8 cellular contexts compared by ENCODE assay signal in genomic region chr1:53946252-53947171, GRCh38. TPM values are rescaled to one million over a fixed set of nuclear protein-coding genes. Genes with fewer than 3 reads are reported as not detected.
DNase-seq lines count a peak whose midpoint lies in the region; TF ChIP-seq lines count a peak whose summit lies in the region.

A gene with protein sequence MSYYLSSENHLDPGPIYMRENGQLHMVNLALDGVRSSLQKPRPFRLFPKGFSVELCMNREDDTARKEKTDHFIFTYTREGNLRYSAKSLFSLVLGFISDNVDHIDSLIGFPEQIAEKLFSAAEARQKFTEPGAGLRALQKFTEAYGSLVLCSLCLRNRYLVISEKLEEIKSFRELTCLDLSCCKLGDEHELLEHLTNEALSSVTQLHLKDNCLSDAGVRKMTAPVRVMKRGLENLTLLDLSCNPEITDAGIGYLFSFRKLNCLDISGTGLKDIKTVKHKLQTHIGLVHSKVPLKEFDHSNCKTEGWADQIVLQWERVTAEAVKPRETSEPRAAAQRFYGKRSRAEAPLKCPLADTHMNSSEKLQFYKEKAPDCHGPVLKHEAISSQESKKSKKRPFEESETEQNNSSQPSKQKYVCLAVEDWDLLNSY (plus strand): TSS chr1:53946350. CDS start chr1:53952000, 5,650 bp downstream.

- intact Hi-C loops in adrenal gland (cut with DNase I) (loop anchor here in 1 of 2 donors (10.0 kb wide), 1 partner anchor 52 kb away; the partner anchor contains the start of gene DIO1), spleen (cut with DNase I; ENCODE audit: low total_unique reads) (loop anchor here (5.0 kb wide), 1 partner anchor 54 kb away; the partner anchor contains the start of gene DIO1)

- H3K4me3 ChIP-seq in H7 (ENCODE audit: insufficient read depth, low read depth, low read length) (peak within 1 kb of the TSS; percentile 95), adrenal gland (peak within 1 kb of the TSS; percentile 21 to 94 (median 78)), iPS-18c (ENCODE audit: insufficient read depth, low read depth, low read length) (peak within 1 kb of the TSS; percentile 96), spleen (peak within 1 kb of the TSS; percentile 67 to 90 (median 82))

- no peaks in the 10 kb centered on the region for H3K9me3 ChIP-seq in adrenal gland (replicated peaks in 1 of 3)
- no peaks in the 10 kb centered on the region for H3K9me3 ChIP-seq in iPS-18c (ENCODE audit: control insufficient read depth, insufficient read depth, low read length)
- no peaks in the 10 kb centered on the region for H3K9me3 ChIP-seq in spleen

- 1 to 7% (median 2%) methylated on average over 16 to 57 of the region's 58 CpGs for WGBS in adrenal gland, 4 donors
- WGBS in spleen, 5 donors = 2 to 5% (median 3%) methylated on average over 28 to 58 of the region's 58 CpGs

- H3K36me3 ChIP-seq in H7 (replicated peaks; ENCODE audit: control insufficient read depth, insufficient read depth, low read length) (no peaks in the 10 kb centered on the region; the same call in 1 of the 2 replicates), adrenal gland (replicated peaks in 1 of 2) (no peaks in the 10 kb centered on the region), spleen (peaks cover 0 to 4% (median under 1%) of the 10 kb centered on the region in 6 donors)

- peak within 1 kb of the TSS; percentile 70 to 96 (median 93) for H3K27ac ChIP-seq in adrenal gland
- peak within 1 kb of the TSS; percentile 91 to 96 (median 92) for H3K27ac ChIP-seq in spleen

- TF ChIP-seq CTCF in adrenal gland (IDR thresholded peaks at IDR 0.05) (peak in 1 of 6 experiments; percentile 8), spleen (IDR thresholded peaks at IDR 0.05 in 8 of 11, conservative IDR thresholded peaks at IDR 0.05 in 3 of 11) (peak in 2 of 11 experiments; percentile 1 to 31)

- peak; percentile 31 to 68 (median 47) for DNase-seq in stimulated activated CD4-positive, alpha-beta T cell treated with anti-CD3 and anti-CD28 coated beads, TNF-alpha, amount 100 ng/mL, for 48 hours (ENCODE audit: low read depth in 3 of 3)
- DNase-seq in stimulated activated CD4-positive, alpha-beta T cell treated with anti-CD3 and anti-CD28 coated beads, Interleukin-15, amount 100 ng/mL, for 24 hours = no peak
- DNase-seq in H7 (peak; percentile 99), LHCN-M2 (ENCODE audit: low read depth) (no peak), adrenal gland (no peak), spleen (no peak), NCI-H510A treated with DMSO at 0.1 percent for 48 hours (lab: John Stamatoyannopoulos, UW) (no peak)

- no peaks in the 10 kb centered on the region for H3K27me3 ChIP-seq in H7 (ENCODE audit: control insufficient read depth, insufficient read depth, low read length)
- no peaks in the 10 kb centered on the region for H3K27me3 ChIP-seq in adrenal gland
- no peaks in the 10 kb centered on the region for H3K27me3 ChIP-seq in spleen (replicated peaks in 1 of 7)

- TF ChIP-seq POLR2A in adrenal gland (IDR thresholded peaks at IDR 0.05) (peak in 1 of 2 donors; percentile 34), spleen (IDR thresholded peaks at IDR 0.05) (no peak)

- H3K4me1 ChIP-seq in adrenal gland (replicated peaks in 1 of 2) (peaks cover 13 to 52% of the 10 kb centered on the region in 2 donors), spleen (peaks cover 18 to 58% (median 35%) of the 10 kb centered on the region in 6 donors)

RNA-seq across cellular contexts. Expression of the gene that starts here (rescaled TPM):
- 77.2 and 80.9 TPM in 2 replicates for total RNA-seq in H7 (2014; rRNA removed; shearing (Covaris generic))
- total RNA-seq in LHCN-M2 (2014; rRNA removed) = 46.6 and 49.3 TPM in 2 replicates
- 56.5 TPM for polyA plus RNA-seq in LHCN-M2 (2012)
- 10 to 100 TPM; 20.4 to 43.4 (median 31.6) TPM for total RNA-seq in adrenal gland
- polyA plus RNA-seq in adrenal gland = 10 to 100 TPM; 15.2 to 36.6 (median 18.6) TPM
- 10 to 100 TPM in 6 of 7 donors, 1 to 10 TPM in 1; 9.7 to 13.8 (median 11.6) TPM for total RNA-seq in spleen
- polyA plus RNA-seq in spleen = 1 to 10 TPM; 4.9 to 9.5 (median 5.5) TPM

Comparison
In these comparisons a context has a peak if more than half of its experiments do, and no peak if none do; other contexts are left out.
1. DNase-seq: peak in stimulated activated CD4-positive, alpha-beta T cell treated with anti-CD3 and anti-CD28 coated beads, TNF-alpha, amount 100 ng/mL, for 48 hours (3 of 3) and H7 (single experiment); none in stimulated activated CD4-positive, alpha-beta T cell treated with anti-CD3 and anti-CD28 coated beads, Interleukin-15, amount 100 ng/mL, for 24 hours (single experiment), LHCN-M2 (single experiment), adrenal gland (0 of 7), spleen (single experiment) and NCI-H510A treated with DMSO at 0.1 percent for 48 hours (single experiment).
2. Peak in every context shown above with its lines, with median percentiles within 50 percentile points of each other: H3K4me3 ChIP-seq.